33 cellular contexts compared by ENCODE assay signal in the genomic region with DNA sequence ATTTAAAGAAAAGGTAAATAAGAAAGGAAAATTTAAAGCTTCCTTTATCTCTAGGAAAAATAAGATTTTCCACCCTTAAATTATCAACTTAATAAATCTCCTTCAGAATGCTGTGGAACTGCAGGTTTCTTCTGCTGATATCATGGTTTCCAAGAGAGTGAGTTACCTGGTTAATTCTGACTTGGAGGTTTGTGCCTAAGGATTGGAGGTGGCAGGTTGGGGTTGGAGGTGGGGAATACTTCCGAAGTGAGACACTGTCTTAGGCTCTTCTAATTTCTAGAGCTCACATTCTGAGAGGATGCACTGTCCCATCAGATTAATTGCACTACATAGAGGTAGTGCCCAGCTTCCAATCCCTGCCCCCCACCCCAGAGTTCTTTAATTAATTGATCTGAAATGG. TPM values are rescaled to one million over a fixed set of nuclear protein-coding genes. Genes with fewer than 3 reads are reported as not detected.
"Had no signal": no experiment of that assay in that cellular context is flagged by ENCODE, and none has a peak within 500 bp of the region (broad histone marks: within the 10 kb centered on the region; RNA-seq: fewer than 3 reads in every experiment).

No MANE protein-coding gene starts in this region.

- H3K4me3 Mint-ChIP-seq: activated CD4-positive, alpha-beta memory T cell treated with anti-CD3 and anti-CD28 coated beads for 36 hours; activated CD4-positive, alpha-beta T cell treated with anti-CD3 and anti-CD28 coated beads for 36 hours; activated CD4-positive, alpha-beta T cell treated with anti-CD3 and anti-CD28 coated beads, Interleukin-2, amount 10 ng/mL, durations not matched to agents 24 days and 14 days; activated CD8-positive, alpha-beta memory T cell treated with anti-CD3 and anti-CD28 coated beads, Interleukin-2, amount 10 ng/mL, durations not matched to agents 7 days and 5 days; activated CD8-positive, alpha-beta T cell treated with anti-CD3 and anti-CD28 coated beads, Interleukin-2, amount 10 ng/mL, durations not matched to agents 7 days and 5 days; activated naive CD4-positive, alpha-beta T cell treated with anti-CD3 and anti-CD28 coated beads for 36 hours; activated naive CD4-positive, alpha-beta T cell treated with anti-CD3 and anti-CD28 coated beads, Interleukin-2, amount 50 U/mL, for 24 hours; activated naive CD8-positive, alpha-beta T cell treated with anti-CD3 and anti-CD28 coated beads for 36 hours; activated naive CD8-positive, alpha-beta T cell treated with anti-CD3 and anti-CD28 coated beads, Interleukin-2, amount 50 U/mL, for 24 hours; activated T-cell treated with anti-CD3 and anti-CD28 coated beads, Interleukin-2, amount 50 U/mL, for 4 hours; activated T-helper 17 cell treated with anti-CD3 and anti-CD28 coated beads, Interleukin-2, amount 50 U/mL, for 72 hours; central memory CD8-positive, alpha-beta T cell; dendritic cell treated with granulocyte-macrophage colony-stimulating factor and Interleukin-4, amounts not matched to agents 40 ng/mL and 50 ng/mL, for 4 days had no signal

- H3K4me1 ChIP-seq: adrenal gland, ascending aorta, gastrocnemius medialis had no signal

- FAIRE-seq: bronchial epithelial cell had no signal

- H3K4me3 ChIP-seq: adrenal gland, ascending aorta, coronary artery, dorsolateral prefrontal cortex, esophagus muscularis mucosa, gastrocnemius medialis, heart left ventricle had no signal

- ATAC-seq: activated CD4-positive, alpha-beta T cell treated with anti-CD3 and anti-CD28 coated beads for 36 hours; activated CD8-positive, alpha-beta memory T cell treated with anti-CD3 and anti-CD28 coated beads, Interleukin-2, amount 10 ng/mL, durations not matched to agents 7 days and 5 days; activated CD8-positive, alpha-beta T cell treated with anti-CD3 and anti-CD28 coated beads, Interleukin-2, amount 10 ng/mL, durations not matched to agents 7 days and 5 days; activated naive CD8-positive, alpha-beta T cell treated with anti-CD3 and anti-CD28 coated beads, Interleukin-2, amount 50 U/mL, for 24 hours; activated T-cell treated with anti-CD3 and anti-CD28 coated beads, Interleukin-2, amount 50 U/mL, for 4 hours; activated T-helper 17 cell treated with anti-CD3 and anti-CD28 coated beads, Interleukin-2, amount 50 U/mL, for 72 hours; foreskin keratinocyte; gastrocnemius medialis had no signal

- DNase-seq: activated CD4-positive, alpha-beta memory T cell treated with anti-CD3 and anti-CD28 coated beads for 36 hours; activated CD4-positive, alpha-beta T cell treated with anti-CD3 and anti-CD28 coated beads for 36 hours; activated CD4-positive, alpha-beta T cell treated with anti-CD3 and anti-CD28 coated beads, Interleukin-2, amount 10 ng/mL, durations not matched to agents 24 days and 14 days; activated CD4-positive, CD25-positive, alpha-beta regulatory T cell; activated CD4-positive, CD25-positive, alpha-beta regulatory T cell treated with anti-CD3 and anti-CD28 coated beads, Interleukin-2, amount 50 U/mL, for 72 hours; activated CD8-positive, alpha-beta memory T cell treated with anti-CD3 and anti-CD28 coated beads, Interleukin-2, amount 10 ng/mL, durations not matched to agents 7 days and 5 days; activated CD8-positive, alpha-beta memory T cell treated with anti-CD3 and anti-CD28 coated beads, Interleukin-2, amount 50 U/mL, for 4 hours; activated CD8-positive, alpha-beta T cell treated with anti-CD3 and anti-CD28 coated beads, Interleukin-2, amount 10 ng/mL, durations not matched to agents 7 days and 5 days; activated effector memory CD4-positive, alpha-beta T cell treated with anti-CD3 and anti-CD28 coated beads, Interleukin-2, amount 50 U/mL, for 16 hours; activated naive CD4-positive, alpha-beta T cell treated with anti-CD3 and anti-CD28 coated beads for 36 hours; activated naive CD8-positive, alpha-beta T cell treated with anti-CD3 and anti-CD28 coated beads for 36 hours; activated naive CD8-positive, alpha-beta T cell treated with anti-CD3 and anti-CD28 coated beads, Interleukin-2, amount 50 U/mL, for 24 hours; activated T-cell treated with anti-CD3 and anti-CD28 coated beads for 4 hours; activated T-cell treated with anti-CD3 and anti-CD28 coated beads, Interleukin-2, amount 50 U/mL, for 4 hours; adrenal gland; brain microvascular endothelial cell; dorsolateral prefrontal cortex; effector memory CD4-positive, alpha-beta T cell; erythroblast; gastrocnemius medialis; glutamatergic neuron; heart left ventricle; T-helper 2 cell had no signal

- H3K27me3 Mint-ChIP-seq: dendritic cell treated with granulocyte-macrophage colony-stimulating factor and Interleukin-4, amounts not matched to agents 40 ng/mL and 50 ng/mL, for 4 days had no signal

- H3K27ac Mint-ChIP-seq: activated CD4-positive, alpha-beta memory T cell treated with anti-CD3 and anti-CD28 coated beads for 36 hours; activated CD4-positive, alpha-beta T cell treated with anti-CD3 and anti-CD28 coated beads for 36 hours; activated CD4-positive, alpha-beta T cell treated with anti-CD3 and anti-CD28 coated beads, Interleukin-2, amount 10 ng/mL, durations not matched to agents 24 days and 14 days; activated CD8-positive, alpha-beta memory T cell treated with anti-CD3 and anti-CD28 coated beads, Interleukin-2, amount 10 ng/mL, durations not matched to agents 7 days and 5 days; activated CD8-positive, alpha-beta T cell treated with anti-CD3 and anti-CD28 coated beads, Interleukin-2, amount 10 ng/mL, durations not matched to agents 7 days and 5 days; activated naive CD4-positive, alpha-beta T cell treated with anti-CD3 and anti-CD28 coated beads for 36 hours; activated naive CD4-positive, alpha-beta T cell treated with anti-CD3 and anti-CD28 coated beads, Interleukin-2, amount 50 U/mL, for 24 hours; activated naive CD8-positive, alpha-beta T cell treated with anti-CD3 and anti-CD28 coated beads for 36 hours; activated naive CD8-positive, alpha-beta T cell treated with anti-CD3 and anti-CD28 coated beads, Interleukin-2, amount 50 U/mL, for 24 hours; activated T-helper 17 cell treated with anti-CD3 and anti-CD28 coated beads, Interleukin-2, amount 50 U/mL, for 72 hours; dendritic cell treated with granulocyte-macrophage colony-stimulating factor and Interleukin-4, amounts not matched to agents 40 ng/mL and 50 ng/mL, for 4 days had no signal

- H3K27me3 ChIP-seq: adrenal gland, ascending aorta, brain microvascular endothelial cell, dorsolateral prefrontal cortex, esophagus muscularis mucosa, foreskin keratinocyte, gastrocnemius medialis, heart left ventricle had no signal

- H3K36me3 Mint-ChIP-seq: activated CD4-positive, alpha-beta memory T cell treated with anti-CD3 and anti-CD28 coated beads for 36 hours; activated CD8-positive, alpha-beta memory T cell treated with anti-CD3 and anti-CD28 coated beads, Interleukin-2, amount 10 ng/mL, durations not matched to agents 7 days and 5 days; activated naive CD4-positive, alpha-beta T cell treated with anti-CD3 and anti-CD28 coated beads, Interleukin-2, amount 50 U/mL, for 24 hours; activated naive CD8-positive, alpha-beta T cell treated with anti-CD3 and anti-CD28 coated beads for 36 hours had no signal

- H3K4me1 Mint-ChIP-seq: activated CD4-positive, alpha-beta T cell treated with anti-CD3 and anti-CD28 coated beads for 36 hours; activated CD4-positive, alpha-beta T cell treated with anti-CD3 and anti-CD28 coated beads, Interleukin-2, amount 10 ng/mL, durations not matched to agents 24 days and 14 days; activated CD8-positive, alpha-beta memory T cell treated with anti-CD3 and anti-CD28 coated beads, Interleukin-2, amount 10 ng/mL, durations not matched to agents 7 days and 5 days; activated naive CD4-positive, alpha-beta T cell treated with anti-CD3 and anti-CD28 coated beads, Interleukin-2, amount 50 U/mL, for 24 hours; activated naive CD8-positive, alpha-beta T cell treated with anti-CD3 and anti-CD28 coated beads for 36 hours; activated naive CD8-positive, alpha-beta T cell treated with anti-CD3 and anti-CD28 coated beads, Interleukin-2, amount 50 U/mL, for 24 hours; activated T-helper 17 cell treated with anti-CD3 and anti-CD28 coated beads, Interleukin-2, amount 50 U/mL, for 72 hours; central memory CD8-positive, alpha-beta T cell had no signal

- H3K36me3 ChIP-seq: adrenal gland, ascending aorta, brain microvascular endothelial cell, gastrocnemius medialis had no signal

- H3K9me3 ChIP-seq: adrenal gland, ascending aorta, esophagus muscularis mucosa, gastrocnemius medialis, heart left ventricle had no signal

- H3K27ac ChIP-seq: adrenal gland, ascending aorta, brain microvascular endothelial cell, coronary artery, esophagus muscularis mucosa, foreskin keratinocyte, gastrocnemius medialis had no signal

- H3K9me3 Mint-ChIP-seq: activated CD4-positive, alpha-beta memory T cell treated with anti-CD3 and anti-CD28 coated beads for 36 hours; activated CD4-positive, alpha-beta T cell treated with anti-CD3 and anti-CD28 coated beads, Interleukin-2, amount 10 ng/mL, durations not matched to agents 24 days and 14 days; activated naive CD4-positive, alpha-beta T cell treated with anti-CD3 and anti-CD28 coated beads for 36 hours; activated naive CD4-positive, alpha-beta T cell treated with anti-CD3 and anti-CD28 coated beads, Interleukin-2, amount 50 U/mL, for 24 hours; activated naive CD8-positive, alpha-beta T cell treated with anti-CD3 and anti-CD28 coated beads for 36 hours; activated naive CD8-positive, alpha-beta T cell treated with anti-CD3 and anti-CD28 coated beads, Interleukin-2, amount 50 U/mL, for 24 hours; activated T-cell treated with anti-CD3 and anti-CD28 coated beads, Interleukin-2, amount 50 U/mL, for 4 hours; activated T-helper 17 cell treated with anti-CD3 and anti-CD28 coated beads, Interleukin-2, amount 50 U/mL, for 72 hours; central memory CD8-positive, alpha-beta T cell; dendritic cell treated with granulocyte-macrophage colony-stimulating factor and Interleukin-4, amounts not matched to agents 40 ng/mL and 50 ng/mL, for 4 days had no signal

RNA-seq across cellular contexts. Expression of a gene that starts 31.1 kb away (rescaled TPM):
- total RNA-seq: activated CD4-positive, alpha-beta T cell treated with anti-CD3 and anti-CD28 coated beads, Interleukin-2, amount 10 ng/mL, durations not matched to agents 24 days and 14 days; activated CD8-positive, alpha-beta memory T cell treated with anti-CD3 and anti-CD28 coated beads, Interleukin-2, amount 10 ng/mL, durations not matched to agents 7 days and 5 days; activated CD8-positive, alpha-beta T cell treated with anti-CD3 and anti-CD28 coated beads, Interleukin-2, amount 10 ng/mL, durations not matched to agents 7 days and 5 days; T-helper 1 cell treated with Interleukin-12 subunit alpha and Interleukin-12 subunit beta and Interleukin-4 antibody, amounts not matched to agents 30 ng/mL and 1 ng/mL, for 36 hours had no signal
